29 cellular contexts compared by ENCODE assay signal in genomic region chr19:45757696-45758095, GRCh38. TPM values are rescaled to one million over a fixed set of nuclear protein-coding genes. Genes with fewer than 3 reads are reported as not detected.
"Had no signal": no experiment of that assay in that cellular context is flagged by ENCODE, and none has a peak within 500 bp of the region (broad histone marks: within the 10 kb centered on the region; RNA-seq: fewer than 3 reads in every experiment).

No MANE protein-coding gene starts in this region.

- H3K9me3 Mint-ChIP-seq: activated CD4-positive, alpha-beta T cell treated with anti-CD3 and anti-CD28 coated beads, Interleukin-2, amount 10 ng/mL, durations not matched to agents 24 days and 14 days; activated CD8-positive, alpha-beta T cell treated with anti-CD3 and anti-CD28 coated beads for 36 hours; activated naive CD8-positive, alpha-beta T cell treated with anti-CD3 and anti-CD28 coated beads for 36 hours; activated T-cell treated with anti-CD3 and anti-CD28 coated beads, Interleukin-2, amount 50 U/mL, for 72 hours; activated T-helper 17 cell treated with anti-CD3 and anti-CD28 coated beads, Interleukin-2, amount 50 U/mL, for 72 hours; central memory CD8-positive, alpha-beta T cell; T-helper 1 cell treated with Interleukin-12 subunit alpha and Interleukin-12 subunit beta and Interleukin-4 antibody, amounts not matched to agents 30 μg/mL and 1 μg/mL, for 36 hours; T-helper 2 cell treated with Interferon-gamma antibody and Interleukin-4, amounts not matched to agents 5 μg/mL and 100 μg/mL, for 36 hours had no signal

- H3K27me3 Mint-ChIP-seq: activated CD8-positive, alpha-beta T cell treated with anti-CD3 and anti-CD28 coated beads for 36 hours; activated T-helper 17 cell treated with anti-CD3 and anti-CD28 coated beads, Interleukin-2, amount 50 U/mL, for 72 hours; central memory CD8-positive, alpha-beta T cell had no signal

- H3K27me3 ChIP-seq: ascending aorta, cardiac muscle cell, SJSA1 had no signal

- H3K27ac ChIP-seq: ascending aorta, cardiac muscle cell, SJSA1 had no signal

- H3K4me1 ChIP-seq: ascending aorta, SJSA1 had no signal

- H3K4me1 Mint-ChIP-seq: activated CD4-positive, alpha-beta T cell treated with anti-CD3 and anti-CD28 coated beads, Interleukin-2, amount 10 ng/mL, durations not matched to agents 24 days and 14 days; activated naive CD8-positive, alpha-beta T cell treated with anti-CD3 and anti-CD28 coated beads for 36 hours; activated T-helper 17 cell treated with anti-CD3 and anti-CD28 coated beads, Interleukin-2, amount 50 U/mL, for 72 hours; central memory CD8-positive, alpha-beta T cell had no signal

- H3K4me3 ChIP-seq: ascending aorta, cardiac muscle cell, SJSA1 had no signal

- H3K36me3 Mint-ChIP-seq: activated naive CD8-positive, alpha-beta T cell treated with anti-CD3 and anti-CD28 coated beads for 36 hours had no signal

- ATAC-seq: activated CD8-positive, alpha-beta T cell treated with anti-CD3 and anti-CD28 coated beads for 36 hours; activated T-cell treated with anti-CD3 and anti-CD28 coated beads, Interleukin-2, amount 50 U/mL, for 72 hours; activated T-helper 17 cell treated with anti-CD3 and anti-CD28 coated beads, Interleukin-2, amount 50 U/mL, for 72 hours; Panc1 had no signal

- H3K9me3 ChIP-seq: ascending aorta, SJSA1, SK-N-SH had no signal

- H3K27ac Mint-ChIP-seq: activated CD4-positive, alpha-beta T cell treated with anti-CD3 and anti-CD28 coated beads, Interleukin-2, amount 10 ng/mL, durations not matched to agents 24 days and 14 days; activated CD8-positive, alpha-beta T cell treated with anti-CD3 and anti-CD28 coated beads for 36 hours; activated naive CD8-positive, alpha-beta T cell treated with anti-CD3 and anti-CD28 coated beads for 36 hours; activated T-cell treated with anti-CD3 and anti-CD28 coated beads, Interleukin-2, amount 50 U/mL, for 72 hours; activated T-helper 17 cell treated with anti-CD3 and anti-CD28 coated beads, Interleukin-2, amount 50 U/mL, for 72 hours; T-helper 1 cell treated with Interleukin-12 subunit alpha and Interleukin-12 subunit beta and Interleukin-4 antibody, amounts not matched to agents 30 μg/mL and 1 μg/mL, for 36 hours; T-helper 2 cell treated with Interferon-gamma antibody and Interleukin-4, amounts not matched to agents 5 μg/mL and 100 μg/mL, for 36 hours had no signal

- H3K4me2 ChIP-seq: SK-N-SH had no signal

- H3K9ac ChIP-seq: SK-N-SH had no signal

- H3K4me3 Mint-ChIP-seq: activated CD4-positive, alpha-beta T cell treated with anti-CD3 and anti-CD28 coated beads, Interleukin-2, amount 10 ng/mL, durations not matched to agents 24 days and 14 days; activated CD8-positive, alpha-beta T cell treated with anti-CD3 and anti-CD28 coated beads for 36 hours; activated naive CD8-positive, alpha-beta T cell treated with anti-CD3 and anti-CD28 coated beads for 36 hours; activated T-cell treated with anti-CD3 and anti-CD28 coated beads, Interleukin-2, amount 50 U/mL, for 72 hours; activated T-helper 17 cell treated with anti-CD3 and anti-CD28 coated beads, Interleukin-2, amount 50 U/mL, for 72 hours; central memory CD8-positive, alpha-beta T cell; T-helper 1 cell treated with Interleukin-12 subunit alpha and Interleukin-12 subunit beta and Interleukin-4 antibody, amounts not matched to agents 30 μg/mL and 1 μg/mL, for 36 hours; T-helper 2 cell treated with Interferon-gamma antibody and Interleukin-4, amounts not matched to agents 5 μg/mL and 100 μg/mL, for 36 hours had no signal

- H3K36me3 ChIP-seq: ascending aorta, cardiac muscle cell, SJSA1 had no signal

- DNase-seq: activated CD4-positive, alpha-beta T cell treated with anti-CD3 and anti-CD28 coated beads, Interleukin-2, amount 10 ng/mL, durations not matched to agents 24 days and 14 days; activated CD4-positive, alpha-beta T cell treated with anti-CD3 and anti-CD28 coated beads, Interleukin-2, amount 50 U/mL, for 4 hours; activated CD8-positive, alpha-beta T cell treated with anti-CD3 and anti-CD28 coated beads for 36 hours; activated effector memory CD4-positive, alpha-beta T cell treated with anti-CD3 and anti-CD28 coated beads, Interleukin-2, amount 50 U/mL, for 16 hours; activated naive CD4-positive, alpha-beta T cell; activated naive CD4-positive, alpha-beta T cell treated with anti-CD3 and anti-CD28 coated beads, Interleukin-2, amount 50 U/mL, for 16 hours; activated naive CD8-positive, alpha-beta T cell treated with anti-CD3 and anti-CD28 coated beads for 36 hours; activated T-cell treated with anti-CD3 and anti-CD28 coated beads, Interleukin-2, amount 50 U/mL, for 1 hour; activated T-cell treated with anti-CD3 and anti-CD28 coated beads, Interleukin-2, amount 50 U/mL, for 72 hours; amygdala; Kasumi-1; MM.1S; MV-4-11; NCI-H1092; NCI-H1436 treated with DMSO at 0.1 percent for 48 hours; NCI-H1694 treated with DMSO at 0.1 percent for 48 hours; NCI-H345; NCI-H524 treated with DMSO at 0.1 percent for 48 hours; SK-N-SH had no signal

RNA-seq across cellular contexts. Expression of gene MEIOSIN, which starts 24.5 kb away (rescaled TPM):
- total RNA-seq: activated CD4-positive, alpha-beta T cell treated with anti-CD3 and anti-CD28 coated beads, Interleukin-2, amount 10 ng/mL, durations not matched to agents 24 days and 14 days; activated CD8-positive, alpha-beta T cell treated with anti-CD3 and anti-CD28 coated beads for 36 hours; ascending aorta; NCI-H460; RPMI7951; SJSA1 had no signal
